Comparison of ENCODE assay signal across 9 cellular contexts in genomic region chr3:45225465-45226205, GRCh38. TPM values are rescaled to one million over a fixed set of nuclear protein-coding genes. Genes with fewer than 3 reads are reported as not detected.
A peak's percentile ranks its signal among the peaks of the same experiment; 100 is the strongest.
DNase-seq lines count a peak whose midpoint lies in the region; ATAC-seq and TF ChIP-seq lines count a peak whose summit lies in the region.
"Had no signal": no experiment of that assay in that cellular context is flagged by ENCODE, and none has a peak within 500 bp of the region (broad histone marks: within the 10 kb centered on the region; RNA-seq: fewer than 3 reads in every experiment).

No MANE protein-coding gene starts in this region.

- H3K36me3 ChIP-seq in body of pancreas (replicated peaks in 1 of 2; ENCODE audit: insufficient read depth in 1 of 2, low read depth in 2 of 2) (no peaks in the 10 kb centered on the region), kidney epithelial cell (ENCODE audit: control insufficient read depth, insufficient read depth, low read length) (no peaks in the 10 kb centered on the region)
- H3K36me3 ChIP-seq: adrenal gland had no signal

- ATAC-seq in HG02798 (IDR thresholded peaks at IDR 0.05; ENCODE audit: poor library complexity, unreplicated experiment) = peak; percentile 32
- ATAC-seq in body of pancreas = peak; percentile 33

- peak overlapping the region in 1 of 4 donors; percentile 52 for H3K27ac ChIP-seq in body of pancreas

- no peak overlapping the region for H3K4me3 ChIP-seq in body of pancreas
- peak overlapping the region; percentile 52 for H3K4me3 ChIP-seq in kidney epithelial cell (ENCODE audit: low read depth, low read length)

- peaks cover 11% of the 10 kb centered on the region for H3K4me1 ChIP-seq in body of pancreas

- DNase-seq in NCI-H2081 (lab: John Stamatoyannopoulos, UW) = peak; percentile 19 to 51
- DNase-seq in NCI-H2081 treated with DMSO at 0.1 percent for 48 hours (lab: John Stamatoyannopoulos, UW) = no peak
- peak; percentile 11 for DNase-seq in SK-N-DZ (ENCODE audit: low spot score)
- DNase-seq in body of pancreas = peak in 2 of 4 donors; percentile 18 to 24
- no peak for DNase-seq in kidney epithelial cell (ENCODE audit: low read depth)
- peak in 2 of 3 experiments; percentile 13 to 14 for DNase-seq in stimulated activated CD4-positive, alpha-beta T cell treated with anti-CD3 and anti-CD28 coated beads, TNF-alpha, amount 100 ng/mL, for 4 hours (ENCODE audit: low read depth in 3 of 3)
- DNase-seq in OCI-M2 (lab: John Stamatoyannopoulos, UW; ENCODE audit: unreplicated experiment) = no peak

- TF ChIP-seq CTCF in body of pancreas (IDR thresholded peaks at IDR 0.05) (no peak), kidney epithelial cell (IDR thresholded peaks at IDR 0.05; ENCODE audit: insufficient read depth, low read length, poor library complexity, severe bottlenecking) (no peak)

- no peaks in the 10 kb centered on the region for H3K9me3 ChIP-seq in body of pancreas
- H3K9me3 ChIP-seq: adrenal gland had no signal

- intact Hi-C loops in body of pancreas (cut with DNase I) = no loop called here

- no peak for TF ChIP-seq POLR2A in body of pancreas (IDR thresholded peaks at IDR 0.05)

- H3K27me3 ChIP-seq in body of pancreas (peaks cover 0 to 3% of the 10 kb centered on the region in 2 donors), kidney epithelial cell (ENCODE audit: control insufficient read depth, insufficient read depth, low read length) (peaks cover 2% of the 10 kb centered on the region)
- H3K27me3 ChIP-seq: adrenal gland had no signal

- 2% methylated on average over 71 of the region's 131 CpGs; no CpG with 5 or more reads in 1 of the 2 donors for WGBS in body of pancreas, 2 donors

RNA-seq across cellular contexts. Expression of gene TMEM158, which starts 0.5 kb away (rescaled TPM):
- polyA plus RNA-seq in SK-N-DZ (2014; cell fraction: cytosol; rRNA removed) = 0.97 and 2.4 TPM in 2 replicates
- 1.0 TPM in 2 replicates for polyA plus RNA-seq in SK-N-DZ (2014; cell fraction: nucleus; rRNA removed)
- total RNA-seq in body of pancreas (1 to 10 TPM; 3.1 to 6.9 TPM), kidney epithelial cell (1.1 and 5.8 TPM in 2 replicates)

Comparison
In these comparisons a context has a peak if more than half of its experiments do, and no peak if none do; other contexts are left out.
1. DNase-seq: peak in NCI-H2081 (2 of 2), SK-N-DZ (single experiment) and stimulated activated CD4-positive, alpha-beta T cell treated with anti-CD3 and anti-CD28 coated beads, TNF-alpha, amount 100 ng/mL, for 4 hours (2 of 3); none in NCI-H2081 treated with DMSO at 0.1 percent for 48 hours (single experiment), kidney epithelial cell (single experiment) and OCI-M2 (single experiment).